Comparison of ENCODE assay signal across 26 cellular contexts in genomic region chr1:218930472-218930871, GRCh38.
"Had no signal": no experiment of that assay in that cellular context is flagged by ENCODE, and none has a peak within 500 bp of the region (broad histone marks: within the 10 kb centered on the region; RNA-seq: fewer than 3 reads in every experiment).

No MANE protein-coding gene starts in this region.

- H3K36me3 ChIP-seq: left ventricle myocardium inferior, neural progenitor cell, neutrophil, ovary, prostate gland, sigmoid colon, spleen, suprapubic skin, thoracic aorta, tibial artery, upper lobe of right lung had no signal

- H2AFZ ChIP-seq: hepatocyte, neural progenitor cell had no signal

- H3K9me3 ChIP-seq: neutrophil, ovary, prostate gland had no signal

- H3K27me3 Mint-ChIP-seq: stimulated activated naive CD8-positive, alpha-beta T cell treated with anti-CD3 and anti-CD28 coated beads, Interleukin-15, Interleukin-2, amounts not matched to agents 100 ng/mL and 50 ng/mL, for 24 hours had no signal

- DNase-seq: islet precursor cell; left ventricle myocardium inferior; midbrain; naive thymus-derived CD8-positive, alpha-beta T cell; occipital lobe; ovary; retina; right cardiac atrium; sigmoid colon; small intestine; spleen; stimulated activated CD4-positive, alpha-beta T cell treated with anti-CD3 and anti-CD28 coated beads, Interleukin-4, amount 100 ng/mL, for 24 hours; stimulated activated naive CD4-positive, alpha-beta T cell; tibial artery; trophoblast cell; upper lobe of right lung had no signal

- H3K4me3 Mint-ChIP-seq: naive thymus-derived CD8-positive, alpha-beta T cell; nephron; neural progenitor cell; stimulated activated effector memory CD8-positive, alpha-beta T cell treated with anti-CD3 and anti-CD28 coated beads, Interleukin-12 subunit alpha, Interleukin-12 subunit beta, amount 100 ng/mL, for 72 hours; stimulated activated naive CD8-positive, alpha-beta T cell treated with anti-CD3 and anti-CD28 coated beads, Interleukin-15, Interleukin-2, amounts not matched to agents 100 ng/mL and 50 ng/mL, for 24 hours had no signal

- H3K9ac ChIP-seq: neural progenitor cell had no signal

- H3K27ac Mint-ChIP-seq: naive thymus-derived CD8-positive, alpha-beta T cell; nephron; neural progenitor cell; stimulated activated effector memory CD8-positive, alpha-beta T cell treated with anti-CD3 and anti-CD28 coated beads, Interleukin-12 subunit alpha, Interleukin-12 subunit beta, amount 100 ng/mL, for 72 hours; stimulated activated naive CD8-positive, alpha-beta T cell treated with anti-CD3 and anti-CD28 coated beads, Interleukin-15, Interleukin-2, amounts not matched to agents 100 ng/mL and 50 ng/mL, for 24 hours had no signal

- H3K36me3 Mint-ChIP-seq: naive thymus-derived CD8-positive, alpha-beta T cell; neural progenitor cell; stimulated activated effector memory CD8-positive, alpha-beta T cell treated with anti-CD3 and anti-CD28 coated beads, Interleukin-12 subunit alpha, Interleukin-12 subunit beta, amount 100 ng/mL, for 72 hours had no signal

- H3K4me1 Mint-ChIP-seq: naive thymus-derived CD8-positive, alpha-beta T cell; stimulated activated effector memory CD8-positive, alpha-beta T cell treated with anti-CD3 and anti-CD28 coated beads, Interleukin-12 subunit alpha, Interleukin-12 subunit beta, amount 100 ng/mL, for 72 hours had no signal

- H3K27ac ChIP-seq: left ventricle myocardium inferior, neural progenitor cell, neutrophil, ovary, prostate gland, spleen, suprapubic skin, thoracic aorta, tibial artery, upper lobe of right lung had no signal

- H3K4me3 ChIP-seq: hepatocyte, left ventricle myocardium inferior, lung, neural progenitor cell, ovary, prostate gland, sigmoid colon, spleen, suprapubic skin, thoracic aorta, tibial artery, upper lobe of right lung had no signal

- H3K4me1 ChIP-seq: left ventricle myocardium inferior, prostate gland, sigmoid colon, spleen, suprapubic skin, tibial artery, upper lobe of right lung had no signal

- ATAC-seq: naive thymus-derived CD8-positive, alpha-beta T cell; stimulated activated effector memory CD8-positive, alpha-beta T cell treated with anti-CD3 and anti-CD28 coated beads, Interleukin-12 subunit alpha, Interleukin-12 subunit beta, amount 100 ng/mL, for 72 hours; upper lobe of right lung had no signal

- H3K4me2 ChIP-seq: hepatocyte, neural progenitor cell had no signal

- H3K79me2 ChIP-seq: hepatocyte had no signal

- H3K27me3 ChIP-seq: hepatocyte, neural progenitor cell, neutrophil, ovary, sigmoid colon, spleen, suprapubic skin, tibial artery, upper lobe of right lung had no signal
